8 cellular contexts compared by ENCODE assay signal in genomic region chr17:76264755-76265623, GRCh38. TPM values are rescaled to one million over a fixed set of nuclear protein-coding genes. Genes with fewer than 3 reads are reported as not detected.
DNase-seq lines count a peak whose midpoint lies in the region; ATAC-seq, FAIRE-seq and TF ChIP-seq lines count a peak whose summit lies in the region.

TSS of gene UBALD2 (plus strand) at chr17:76265348. CDS start at chr17:76265506, 158 bp downstream.

- no peak within 1 kb of the TSS for H2BK12ac ChIP-seq in trophoblast cell (ENCODE audit: low read length)

- H3K27ac Mint-ChIP-seq in T-cell: peak within 1 kb of the TSS; percentile 94

- no peak within 1 kb of the TSS for H3K23ac ChIP-seq in trophoblast cell (ENCODE audit: low read length)

- H3K27me3 Mint-ChIP-seq in T-cell: no peaks in the 10 kb centered on the region

- H2BK120ac ChIP-seq in trophoblast cell (ENCODE audit: insufficient read depth, low read length, poor library complexity): peak within 1 kb of the TSS; percentile 65

- H3K9ac ChIP-seq in trophoblast cell (ENCODE audit: low read length): peak within 1 kb of the TSS; percentile 88

- no peaks in the 10 kb centered on the region for H3K9me3 Mint-ChIP-seq in T-cell

- peak within 1 kb of the TSS; percentile 76 for H3K4me2 ChIP-seq in trophoblast cell (ENCODE audit: low read length)

- peaks cover 35% of the 10 kb centered on the region for H3K79me1 ChIP-seq in trophoblast cell (ENCODE audit: low read length)

- H3K36me3 ChIP-seq in trophoblast cell (ENCODE audit: control insufficient read depth in 1 of 2, insufficient read depth in 2 of 2, low read length in 2 of 2) (peaks cover 7 to 11% of the 10 kb centered on the region in 2 experiments), transverse colon (peaks cover 0 to 6% (median 0%) of the 10 kb centered on the region in 4 donors)

- peak within 1 kb of the TSS; percentile 57 for H3K4ac ChIP-seq in trophoblast cell (ENCODE audit: low read depth, low read length)

- peaks cover 22% of the 10 kb centered on the region for H3K36me3 Mint-ChIP-seq in T-cell

- H3K4me1 Mint-ChIP-seq in T-cell: peaks cover 64 to 69% (median 67%) of the 10 kb centered on the region in 3 donors

- no peaks in the 10 kb centered on the region for H3K9me3 ChIP-seq in trophoblast cell (ENCODE audit: insufficient read depth, low read depth, low read length)
- no peaks in the 10 kb centered on the region for H3K9me3 ChIP-seq in transverse colon

- FAIRE-seq in GM12891 (lab: Jason Lieb, UNC): peak; percentile 82

- H3K4me3 ChIP-seq in trophoblast cell (ENCODE audit: low read depth, low read length) (peak within 1 kb of the TSS; percentile 97), transverse colon (peak within 1 kb of the TSS; percentile 90 to 100 (median 98))

- DNase-seq in GM12891 (ENCODE audit: insufficient read length, low spot score) (peak; percentile 88), NCI-H1436 treated with DMSO at 0.1 percent for 48 hours (lab: John Stamatoyannopoulos, UW) (peak; percentile 99), T-cell (peak; percentile 97 to 99 (median 98)), cardiac septum (ENCODE audit: low spot score) (peak; percentile 100), trophoblast cell (peak; percentile 100), transverse colon (peak; percentile 99)

- H3K18ac ChIP-seq in trophoblast cell (ENCODE audit: low read length): peak within 1 kb of the TSS; percentile 90

- H4K91ac ChIP-seq in trophoblast cell (ENCODE audit: low read depth, low read length): peak within 1 kb of the TSS; percentile 81

- whole genome bisulfite sequencing in adipose tissue, 3 donors: 0% methylated on average over 61 to 94 of the region's 94 CpGs
- WGBS in trophoblast cell (ENCODE audit: extremely low coverage, insufficient coverage, insufficient read length): no CpG with 5 or more reads among the region's 94 CpGs
- WGBS in transverse colon (ENCODE audit: low coverage in 1 of 2), 2 donors: 0% methylated on average over 1 to 33 of the region's 94 CpGs

- TF ChIP-seq POLR2A in GM12891 (IDR thresholded peaks at IDR 0.05; ENCODE audit: low read depth, low read length): no peak; the same call in 1 of the 2 replicates
- peak; percentile 78 for TF ChIP-seq POLR2A in transverse colon (IDR thresholded peaks at IDR 0.05)

- H2BK5ac ChIP-seq in trophoblast cell (ENCODE audit: low read depth, low read length, poor library complexity): peak within 1 kb of the TSS; percentile 90

- POLR2A ChIA-PET in T-cell (lab: Charles Lee): interaction anchor here (0.6 to 1.7 kb wide), 12 partner anchors 8 to 481 kb away, joined by 3 to 8 read pairs (median 4); partner anchors contain the start of gene UNK (in 1 of the 2)

- peak within 1 kb of the TSS; percentile 43 for H2AFZ ChIP-seq in trophoblast cell (ENCODE audit: insufficient read depth, low read length, poor library complexity)

- ATAC-seq in HG02840 (IDR thresholded peaks at IDR 0.05; ENCODE audit: low FRiP score, unreplicated experiment) (peak; percentile 73), T-cell (replicated peaks in 1 of 4) (peak; percentile 84 to 88 (median 84))

- H3K4me1 ChIP-seq in trophoblast cell (ENCODE audit: control insufficient read depth in 1 of 2, insufficient read depth in 2 of 2, low read length in 2 of 2) (peaks cover 41 to 50% of the 10 kb centered on the region in 2 experiments), transverse colon (peaks cover 49 to 83% (median 74%) of the 10 kb centered on the region in 4 donors)

- H4K8ac ChIP-seq in trophoblast cell (ENCODE audit: low read depth, low read length): peak within 1 kb of the TSS; percentile 77

- H3K79me2 ChIP-seq in trophoblast cell (ENCODE audit: control insufficient read depth, insufficient read depth, low read length, poor library complexity): peaks cover 6% of the 10 kb centered on the region

- CTCF ChIA-PET in T-cell (lab: Charles Lee): interaction anchor here (0.6 to 1.8 kb wide), 6 partner anchors 15 to 289 kb away, joined by 3 to 6 read pairs (median 4); no protein-coding TSS in a partner anchor

- H3K27me3 ChIP-seq in trophoblast cell (ENCODE audit: insufficient read depth, low read length): no peaks in the 10 kb centered on the region
- H3K27me3 ChIP-seq in transverse colon: no peaks in the 10 kb centered on the region

- TF ChIP-seq EP300 in transverse colon (IDR thresholded peaks at IDR 0.05; ENCODE audit: low read depth): no peak

- intact Hi-C loops in cardiac septum (cut with DNase I): no loop called here
- intact Hi-C loops in transverse colon (cut with DNase I; ENCODE audit: low total_unique reads): no loop called here

- in situ Hi-C loops in transverse colon (cut with MboI; ENCODE audit: low pct_ligation_motif_present in 1 of 4, low pct_unique_long_range_greater_than_20kb in 1 of 4, low sequenced_read_pairs in 3 of 4): no loop called here

- H3K27ac ChIP-seq in adipose tissue (ENCODE audit: low read depth, low read length) (no peak within 1 kb of the TSS), trophoblast cell (ENCODE audit: low read depth, low read length) (peak within 1 kb of the TSS; percentile 92), transverse colon (peak within 1 kb of the TSS; percentile 94 to 98 (median 96))

- peak within 1 kb of the TSS; percentile 85 to 91 (median 89) for H3K4me3 Mint-ChIP-seq in T-cell

- peak within 1 kb of the TSS; percentile 59 for H2AK5ac ChIP-seq in trophoblast cell (ENCODE audit: low read length)

- TF ChIP-seq CTCF in transverse colon (IDR thresholded peaks at IDR 0.05): no peak

- peak within 1 kb of the TSS; percentile 58 for H4K12ac ChIP-seq in trophoblast cell (ENCODE audit: low read depth, low read length)

- peak within 1 kb of the TSS; percentile 89 for H3K14ac ChIP-seq in trophoblast cell (ENCODE audit: low read length)

TF ChIP-seq in GM12891, 5 proteins besides CTCF, POLR2A, EP300 and RAD21:
- peak; percentile 44; the same call in 1 of the 2 replicates for TF ChIP-seq SPI1 (IDR thresholded peaks at IDR 0.05; ENCODE audit: low read depth, low read length)
- TF ChIP-seq TAF1 (IDR thresholded peaks at IDR 0.05; ENCODE audit: low read depth, low read length): peak; percentile 56; the same call in 1 of the 2 replicates
- no peak for TF ChIP-seq POU2F2 (IDR thresholded peaks at IDR 0.05; ENCODE audit: low read depth, low read length)
- no peak for TF ChIP-seq PAX5 (IDR thresholded peaks at IDR 0.05; ENCODE audit: insufficient read depth, low read length, severe bottlenecking)
- no peak for TF ChIP-seq POLR2AphosphoS5 (IDR thresholded peaks at IDR 0.05; ENCODE audit: low read depth, low read length)

RNA-seq across cellular contexts. Expression of gene UBALD2, which starts in this region (rescaled TPM):
- polyA plus RNA-seq in GM12891 (2012; ENCODE audit: low read depth, missing spikeins): 86.1 TPM
- total RNA-seq in T-cell (100 to 1,000 TPM; 163 to 277 (median 177) TPM), cardiac septum (22.7 TPM), transverse colon (10 to 100 TPM; 25.5 to 51.2 (median 34.5) TPM)
- 10 to 100 TPM; 14.4 to 43.7 (median 40.1) TPM for polyA plus RNA-seq in adipose tissue
- 277 and 287 TPM in 2 replicates for polyA plus RNA-seq in trophoblast cell (2013)
